ENCODE assay signal across 8 cellular contexts in genomic region chr2:46298522-46299351, GRCh38. TPM values are rescaled to one million over a fixed set of nuclear protein-coding genes. Genes with fewer than 3 reads are reported as not detected.
DNase-seq lines count a peak whose midpoint lies in the region; ATAC-seq and TF ChIP-seq lines count a peak whose summit lies in the region.

No MANE protein-coding gene starts in this region.

- H3K9me3 ChIP-seq in KOPT-K1 (ENCODE audit: insufficient read depth, low read length, poor library complexity, severe bottlenecking): no peaks in the 10 kb centered on the region
- H3K9me3 ChIP-seq in naive thymus-derived CD4-positive, alpha-beta T cell (ENCODE audit: control insufficient read depth in 2 of 3, low read length in 3 of 3): no peaks in the 10 kb centered on the region

- no peak for ATAC-seq in naive thymus-derived CD4-positive, alpha-beta T cell
- ATAC-seq in HG02938 (IDR thresholded peaks at IDR 0.05; ENCODE audit: unreplicated experiment) (no peak), HG03025 (IDR thresholded peaks at IDR 0.05; ENCODE audit: low FRiP score, unreplicated experiment) (no peak), GM18873 (IDR thresholded peaks at IDR 0.05; ENCODE audit: low FRiP score, unreplicated experiment) (no peak)

- CTCF ChIA-PET in naive thymus-derived CD4-positive, alpha-beta T cell (lab: Charles Lee): no interaction called here

- peaks cover 72% of the 10 kb centered on the region for H3K27me3 Mint-ChIP-seq in activated T-helper 1 cell treated with anti-CD3 and anti-CD28 coated beads, Interleukin-12 subunit alpha, Interleukin-12 subunit beta, Interleukin-2, Interleukin-4 antibody, amounts not matched to agents 30 ng/mL and 10 ng/mL and 1 ng/mL, durations not matched to agents 14 hours and 24 hours and 36 hours (ENCODE audit: insufficient read depth)
- peaks cover 18 to 90% (median 55%) of the 10 kb centered on the region in 5 donors for H3K27me3 Mint-ChIP-seq in naive thymus-derived CD4-positive, alpha-beta T cell

- H3K36me3 Mint-ChIP-seq in activated T-helper 1 cell treated with anti-CD3 and anti-CD28 coated beads, Interleukin-12 subunit alpha, Interleukin-12 subunit beta, Interleukin-2, Interleukin-4 antibody, amounts not matched to agents 30 ng/mL and 10 ng/mL and 1 ng/mL, durations not matched to agents 14 hours and 24 hours and 36 hours (ENCODE audit: low read depth): peaks cover 6% of the 10 kb centered on the region
- H3K36me3 Mint-ChIP-seq in naive thymus-derived CD4-positive, alpha-beta T cell: peaks cover 0 to 3% (median 0%) of the 10 kb centered on the region in 5 donors

- H3K4me3 Mint-ChIP-seq in activated T-helper 1 cell treated with anti-CD3 and anti-CD28 coated beads, Interleukin-12 subunit alpha, Interleukin-12 subunit beta, Interleukin-2, Interleukin-4 antibody, amounts not matched to agents 30 ng/mL and 10 ng/mL and 1 ng/mL, durations not matched to agents 14 hours and 24 hours and 36 hours: peak overlapping the region; percentile 87
- H3K4me3 Mint-ChIP-seq in naive thymus-derived CD4-positive, alpha-beta T cell: peak overlapping the region; percentile 84 to 95 (median 92)

- POLR2A ChIA-PET in naive thymus-derived CD4-positive, alpha-beta T cell (lab: Charles Lee): no interaction called here

- intact Hi-C loops in activated T-helper 1 cell treated with anti-CD3 and anti-CD28 coated beads, Interleukin-12 subunit alpha, Interleukin-12 subunit beta, Interleukin-2, Interleukin-4 antibody, amounts not matched to agents 30 ng/mL and 10 ng/mL and 1 ng/mL, durations not matched to agents 14 hours and 24 hours and 36 hours (cut with micrococcal nuclease): loop anchor here (2.0 to 5.0 kb wide), 4 partner anchors 60 to 1104 kb away; partner anchors contain the start of gene MSH2
- intact Hi-C loops in naive thymus-derived CD4-positive, alpha-beta T cell (cut with micrococcal nuclease): loop anchor here (2.0 to 5.0 kb wide), 3 partner anchors 61 to 648 kb away; partner anchors contain the start of gene PRKCE (in 1 of the 2)

- H3K27ac ChIP-seq in KOPT-K1 (ENCODE audit: low read depth, low read length, poor library complexity, severe bottlenecking): peak overlapping the region; percentile 29
- H3K27ac ChIP-seq in naive thymus-derived CD4-positive, alpha-beta T cell (ENCODE audit: low read depth, low read length): no peak overlapping the region

- peaks cover 33% of the 10 kb centered on the region for H3K4me1 Mint-ChIP-seq in activated T-helper 1 cell treated with anti-CD3 and anti-CD28 coated beads, Interleukin-12 subunit alpha, Interleukin-12 subunit beta, Interleukin-2, Interleukin-4 antibody, amounts not matched to agents 30 ng/mL and 10 ng/mL and 1 ng/mL, durations not matched to agents 14 hours and 24 hours and 36 hours (ENCODE audit: low read depth)
- H3K4me1 Mint-ChIP-seq in naive thymus-derived CD4-positive, alpha-beta T cell: peaks cover 18 to 46% (median 33%) of the 10 kb centered on the region in 7 donors

- peak overlapping the region; percentile 54 for H3K27ac Mint-ChIP-seq in activated T-helper 1 cell treated with anti-CD3 and anti-CD28 coated beads, Interleukin-12 subunit alpha, Interleukin-12 subunit beta, Interleukin-2, Interleukin-4 antibody, amounts not matched to agents 30 ng/mL and 10 ng/mL and 1 ng/mL, durations not matched to agents 14 hours and 24 hours and 36 hours
- peak overlapping the region in 1 of 9 donors; percentile 67 for H3K27ac Mint-ChIP-seq in naive thymus-derived CD4-positive, alpha-beta T cell

- H3K27me3 ChIP-seq in naive thymus-derived CD4-positive, alpha-beta T cell (ENCODE audit: control insufficient read depth in 2 of 2, insufficient read depth in 2 of 2, low read length in 2 of 2): peaks cover 13 to 18% of the 10 kb centered on the region in 2 donors

- peak; percentile 20 for TF ChIP-seq CTCF in fibroblast of pulmonary artery (IDR thresholded peaks at IDR 0.05; ENCODE audit: low read length, missing control alignments)

- no peaks in the 10 kb centered on the region for H3K36me3 ChIP-seq in KOPT-K1 (ENCODE audit: insufficient read depth, low read length)
- no peaks in the 10 kb centered on the region for H3K36me3 ChIP-seq in naive thymus-derived CD4-positive, alpha-beta T cell (ENCODE audit: control insufficient read depth in 2 of 3, insufficient read depth in 3 of 3, low read length in 3 of 3)

- peak; percentile 58 for DNase-seq in EL
- DNase-seq in activated T-helper 1 cell treated with anti-CD3 and anti-CD28 coated beads, Interleukin-12 subunit alpha, Interleukin-12 subunit beta, Interleukin-2, Interleukin-4 antibody, amounts not matched to agents 30 ng/mL and 10 ng/mL and 1 ng/mL, durations not matched to agents 14 hours and 24 hours and 36 hours (ENCODE audit: low spot score): no peak
- DNase-seq in fibroblast of pulmonary artery (ENCODE audit: low read depth): peak; percentile 73
- peak in 6 of 9 donors; percentile 18 to 51 (median 29) for DNase-seq in naive thymus-derived CD4-positive, alpha-beta T cell

- H3K4me3 ChIP-seq in fibroblast of pulmonary artery (replicated peaks; ENCODE audit: low read depth, low read length): peak overlapping the region; percentile 98
- H3K4me3 ChIP-seq in naive thymus-derived CD4-positive, alpha-beta T cell (ENCODE audit: low read length): peak overlapping the region; percentile 74

- H3K4me1 ChIP-seq in naive thymus-derived CD4-positive, alpha-beta T cell (ENCODE audit: control insufficient read depth in 2 of 2, insufficient read depth in 2 of 2, low read length in 2 of 2): peaks cover 18 to 26% of the 10 kb centered on the region in 2 donors

- no peaks in the 10 kb centered on the region for H3K9me3 Mint-ChIP-seq in activated T-helper 1 cell treated with anti-CD3 and anti-CD28 coated beads, Interleukin-12 subunit alpha, Interleukin-12 subunit beta, Interleukin-2, Interleukin-4 antibody, amounts not matched to agents 30 ng/mL and 10 ng/mL and 1 ng/mL, durations not matched to agents 14 hours and 24 hours and 36 hours
- peaks cover 0 to 2% (median 0%) of the 10 kb centered on the region in 11 donors for H3K9me3 Mint-ChIP-seq in naive thymus-derived CD4-positive, alpha-beta T cell

RNA-seq across cellular contexts. Expression of gene EPAS1, which starts 1.5 kb away (rescaled TPM):
- total RNA-seq in activated T-helper 1 cell treated with anti-CD3 and anti-CD28 coated beads, Interleukin-12 subunit alpha, Interleukin-12 subunit beta, Interleukin-2, Interleukin-4 antibody, amounts not matched to agents 30 ng/mL and 10 ng/mL and 1 ng/mL, durations not matched to agents 14 hours and 24 hours and 36 hours: 13.7 and 22.9 TPM in 2 replicates
- 10 to 100 TPM in 2 of 5 experiments, 1 to 10 TPM in 3; 1.6 to 17.0 (median 6.4) TPM for total RNA-seq in naive thymus-derived CD4-positive, alpha-beta T cell
- polyA plus RNA-seq in naive thymus-derived CD4-positive, alpha-beta T cell: under 1 TPM in 1 of 2 donors, not detected in 1; 0.18 TPM
